ENCODE assay signal across 8 cellular contexts in the genomic region with DNA sequence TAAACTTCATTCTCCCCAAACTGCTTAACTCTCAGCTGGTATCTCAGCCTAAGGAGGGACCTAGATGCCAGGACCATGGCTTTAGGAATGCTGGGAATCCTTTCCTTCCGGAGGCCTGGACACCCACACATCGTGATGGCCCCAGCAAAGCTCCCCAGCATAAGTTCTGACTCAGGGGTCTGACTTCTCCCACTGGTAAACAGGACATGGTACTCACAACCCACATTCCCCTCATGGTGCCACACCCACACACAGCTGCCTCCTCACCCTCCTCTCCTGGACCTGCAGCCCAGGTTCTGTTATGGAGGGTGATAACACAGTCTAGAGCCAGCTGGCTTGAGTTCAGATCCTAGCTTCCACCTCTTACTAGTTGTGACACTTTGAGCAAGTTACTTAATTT. TPM values are rescaled to one million over a fixed set of nuclear protein-coding genes. Genes with fewer than 3 reads are reported as not detected.
DNase-seq lines count a peak whose midpoint lies in the region; ATAC-seq lines count a peak whose summit lies in the region.

No MANE protein-coding gene starts in this region.

- intact Hi-C loops in activated CD4-positive, alpha-beta T cell treated with anti-CD3 and anti-CD28 coated beads for 36 hours (cut with DNase I, micrococcal nuclease): no loop called here
- intact Hi-C loops in activated T-helper 2 cell treated with anti-CD3 and anti-CD28 coated beads, Interferon-gamma antibody, Interleukin-2, Interleukin-4, amounts not matched to agents 10 μg/mL and 5 μg/mL and 100 μg/mL, durations not matched to agents 14 hours and 24 hours and 36 hours (cut with micrococcal nuclease): no loop called here

- H3K4me3 ChIP-seq in iPS-15b (ENCODE audit: low read depth, low read length): peak overlapping the region; percentile 49
- no peak overlapping the region for H3K4me3 ChIP-seq in H7 (ENCODE audit: insufficient read depth, low read depth, low read length)

- H3K27ac Mint-ChIP-seq in activated CD4-positive, alpha-beta T cell treated with anti-CD3 and anti-CD28 coated beads for 36 hours: peak overlapping the region; percentile 80
- H3K27ac Mint-ChIP-seq in activated T-helper 2 cell treated with anti-CD3 and anti-CD28 coated beads, Interferon-gamma antibody, Interleukin-2, Interleukin-4, amounts not matched to agents 10 μg/mL and 5 μg/mL and 100 μg/mL, durations not matched to agents 14 hours and 24 hours and 36 hours: peak overlapping the region; percentile 58

- peak overlapping the region; percentile 90 for H3K27ac ChIP-seq in substantia nigra (ENCODE audit: low read depth, low read length, poor library complexity, severe bottlenecking)

- H3K4me1 Mint-ChIP-seq in activated CD4-positive, alpha-beta T cell treated with anti-CD3 and anti-CD28 coated beads for 36 hours: peaks cover 32% of the 10 kb centered on the region
- peaks cover 28% of the 10 kb centered on the region for H3K4me1 Mint-ChIP-seq in activated T-helper 2 cell treated with anti-CD3 and anti-CD28 coated beads, Interferon-gamma antibody, Interleukin-2, Interleukin-4, amounts not matched to agents 10 μg/mL and 5 μg/mL and 100 μg/mL, durations not matched to agents 14 hours and 24 hours and 36 hours (ENCODE audit: low read depth)

- H3K4me1 ChIP-seq in iPS-15b (ENCODE audit: control insufficient read depth, insufficient read depth, low read length): no peaks in the 10 kb centered on the region

- ATAC-seq in activated CD4-positive, alpha-beta T cell treated with anti-CD3 and anti-CD28 coated beads for 36 hours: no peak
- no peak for ATAC-seq in HG02571 (IDR thresholded peaks at IDR 0.05; ENCODE audit: unreplicated experiment)

- no peaks in the 10 kb centered on the region for H3K27me3 Mint-ChIP-seq in activated CD4-positive, alpha-beta T cell treated with anti-CD3 and anti-CD28 coated beads for 36 hours
- no peaks in the 10 kb centered on the region for H3K27me3 Mint-ChIP-seq in activated T-helper 2 cell treated with anti-CD3 and anti-CD28 coated beads, Interferon-gamma antibody, Interleukin-2, Interleukin-4, amounts not matched to agents 10 μg/mL and 5 μg/mL and 100 μg/mL, durations not matched to agents 14 hours and 24 hours and 36 hours (ENCODE audit: low read depth)

- H3K4me3 Mint-ChIP-seq in activated CD4-positive, alpha-beta T cell treated with anti-CD3 and anti-CD28 coated beads for 36 hours: peak overlapping the region; percentile 86
- peak overlapping the region; percentile 75 for H3K4me3 Mint-ChIP-seq in activated T-helper 2 cell treated with anti-CD3 and anti-CD28 coated beads, Interferon-gamma antibody, Interleukin-2, Interleukin-4, amounts not matched to agents 10 μg/mL and 5 μg/mL and 100 μg/mL, durations not matched to agents 14 hours and 24 hours and 36 hours (ENCODE audit: low read depth)

- H3K36me3 ChIP-seq in iPS-15b (ENCODE audit: control insufficient read depth, insufficient read depth, low read length) (no peaks in the 10 kb centered on the region), H7 (replicated peaks; ENCODE audit: control insufficient read depth, insufficient read depth, low read length) (no peaks in the 10 kb centered on the region)

- peaks cover 10% of the 10 kb centered on the region for H3K36me3 Mint-ChIP-seq in activated CD4-positive, alpha-beta T cell treated with anti-CD3 and anti-CD28 coated beads for 36 hours (ENCODE audit: low read depth)
- peaks cover 12% of the 10 kb centered on the region for H3K36me3 Mint-ChIP-seq in activated T-helper 2 cell treated with anti-CD3 and anti-CD28 coated beads, Interferon-gamma antibody, Interleukin-2, Interleukin-4, amounts not matched to agents 10 μg/mL and 5 μg/mL and 100 μg/mL, durations not matched to agents 14 hours and 24 hours and 36 hours (ENCODE audit: low read depth)

- H3K9me3 Mint-ChIP-seq in activated CD4-positive, alpha-beta T cell treated with anti-CD3 and anti-CD28 coated beads for 36 hours (ENCODE audit: low read depth): no peaks in the 10 kb centered on the region
- H3K9me3 Mint-ChIP-seq in activated T-helper 2 cell treated with anti-CD3 and anti-CD28 coated beads, Interferon-gamma antibody, Interleukin-2, Interleukin-4, amounts not matched to agents 10 μg/mL and 5 μg/mL and 100 μg/mL, durations not matched to agents 14 hours and 24 hours and 36 hours: no peaks in the 10 kb centered on the region

- CTCF ChIA-PET in activated CD4-positive, alpha-beta T cell treated with anti-CD3 and anti-CD28 coated beads for 36 hours (lab: Charles Lee): interaction anchor here (0.6 to 8.5 kb wide), 12 partner anchors 11 to 143 kb away, joined by 3 to 61 read pairs (median 5); a partner anchor contains a TSS

- H3K9ac ChIP-seq in iPS-15b (ENCODE audit: low read depth, low read length): no peak overlapping the region

- POLR2A ChIA-PET in activated CD4-positive, alpha-beta T cell treated with anti-CD3 and anti-CD28 coated beads for 36 hours (lab: Charles Lee): interaction anchor here (0.6 to 3.5 kb wide), 2 partner anchors 16 to 255 kb away, joined by 3 to 25 read pairs; a partner anchor contains a TSS

- DNase-seq in activated CD4-positive, alpha-beta T cell treated with anti-CD3 and anti-CD28 coated beads for 36 hours: no peak
- DNase-seq in activated CD4-positive, alpha-beta T cell treated with anti-CD3 and anti-CD28 coated beads for 1 hour: no peak
- no peak for DNase-seq in activated T-helper 2 cell treated with anti-CD3 and anti-CD28 coated beads, Interferon-gamma antibody, Interleukin-2, Interleukin-4, amounts not matched to agents 10 μg/mL and 5 μg/mL and 100 μg/mL, durations not matched to agents 14 hours and 24 hours and 36 hours (ENCODE audit: low spot score)
- DNase-seq in substantia nigra (lab: John Stamatoyannopoulos, UW): no peak
- no peak for DNase-seq in NCI-H82 treated with DMSO at 0.1 percent for 48 hours (lab: John Stamatoyannopoulos, UW; ENCODE audit: unreplicated experiment)
- DNase-seq in H7: no peak

- H3K27me3 ChIP-seq in iPS-15b (ENCODE audit: control insufficient read depth, insufficient read depth, low read length) (peaks cover 48% of the 10 kb centered on the region), H7 (ENCODE audit: control insufficient read depth, insufficient read depth, low read length) (peaks cover 50% of the 10 kb centered on the region)

- H3K9me3 ChIP-seq in iPS-15b (ENCODE audit: control insufficient read depth, insufficient read depth, low read length): no peaks in the 10 kb centered on the region

RNA-seq across cellular contexts. Expression of a gene that starts 0.7 kb away (rescaled TPM):
- total RNA-seq in activated CD4-positive, alpha-beta T cell treated with anti-CD3 and anti-CD28 coated beads for 36 hours: 1 to 10 TPM; 3.8 to 5.6 TPM
- total RNA-seq in activated T-helper 2 cell treated with anti-CD3 and anti-CD28 coated beads, Interferon-gamma antibody, Interleukin-2, Interleukin-4, amounts not matched to agents 10 μg/mL and 5 μg/mL and 100 μg/mL, durations not matched to agents 14 hours and 24 hours and 36 hours: 4.8 and 5.0 TPM in 2 replicates
- total RNA-seq in H7 (2014; rRNA removed; shearing (Covaris generic)): 0.17 and 2.0 TPM in 2 replicates

RNA-seq across cellular contexts. Expression of a gene that starts 12.9 kb away (rescaled TPM):
- 1 to 10 TPM; 6.6 to 8.3 TPM for total RNA-seq in activated CD4-positive, alpha-beta T cell treated with anti-CD3 and anti-CD28 coated beads for 36 hours
- 9.9 and 11.3 TPM in 2 replicates for total RNA-seq in activated T-helper 2 cell treated with anti-CD3 and anti-CD28 coated beads, Interferon-gamma antibody, Interleukin-2, Interleukin-4, amounts not matched to agents 10 μg/mL and 5 μg/mL and 100 μg/mL, durations not matched to agents 14 hours and 24 hours and 36 hours
- 0.37 TPM in 1 of 2 replicates, not detected in the other for total RNA-seq in H7 (2014; rRNA removed; shearing (Covaris generic))

RNA-seq across cellular contexts. Expression of a gene that starts 14.9 kb away (rescaled TPM):
- total RNA-seq in activated CD4-positive, alpha-beta T cell treated with anti-CD3 and anti-CD28 coated beads for 36 hours: 100 to 1,000 TPM; 166 to 169 TPM
- 156 and 190 TPM in 2 replicates for total RNA-seq in activated T-helper 2 cell treated with anti-CD3 and anti-CD28 coated beads, Interferon-gamma antibody, Interleukin-2, Interleukin-4, amounts not matched to agents 10 μg/mL and 5 μg/mL and 100 μg/mL, durations not matched to agents 14 hours and 24 hours and 36 hours
- total RNA-seq in H7 (2014; rRNA removed; shearing (Covaris generic)): 8.1 and 12.0 TPM in 2 replicates

RNA-seq across cellular contexts. Expression of a gene that starts 15.2 kb away (rescaled TPM):
- 10 to 100 TPM; 53.0 to 80.5 TPM for total RNA-seq in activated CD4-positive, alpha-beta T cell treated with anti-CD3 and anti-CD28 coated beads for 36 hours
- 60.0 and 60.3 TPM in 2 replicates for total RNA-seq in activated T-helper 2 cell treated with anti-CD3 and anti-CD28 coated beads, Interferon-gamma antibody, Interleukin-2, Interleukin-4, amounts not matched to agents 10 μg/mL and 5 μg/mL and 100 μg/mL, durations not matched to agents 14 hours and 24 hours and 36 hours
- total RNA-seq in H7 (2014; rRNA removed; shearing (Covaris generic)): 5.5 and 6.8 TPM in 2 replicates

RNA-seq across cellular contexts. Expression of a gene that starts 28.2 kb away (rescaled TPM):
- 100 to 1,000 TPM; 145 to 161 TPM for total RNA-seq in activated CD4-positive, alpha-beta T cell treated with anti-CD3 and anti-CD28 coated beads for 36 hours
- 158 and 164 TPM in 2 replicates for total RNA-seq in activated T-helper 2 cell treated with anti-CD3 and anti-CD28 coated beads, Interferon-gamma antibody, Interleukin-2, Interleukin-4, amounts not matched to agents 10 μg/mL and 5 μg/mL and 100 μg/mL, durations not matched to agents 14 hours and 24 hours and 36 hours
- total RNA-seq in H7 (2014; rRNA removed; shearing (Covaris generic)): 30.1 TPM in 2 replicates

Comparison
In these comparisons a context has a peak if more than half of its experiments do, and no peak if none do; other contexts are left out.
1. RNA of a gene that starts 14.9 kb away (total RNA-seq): 166 to 169 TPM in activated CD4-positive, alpha-beta T cell treated with anti-CD3 and anti-CD28 coated beads for 36 hours and 156 to 190 TPM in activated T-helper 2 cell treated with anti-CD3 and anti-CD28 coated beads, Interferon-gamma antibody, Interleukin-2, Interleukin-4, amounts not matched to agents 10 μg/mL and 5 μg/mL and 100 μg/mL, durations not matched to agents 14 hours and 24 hours and 36 hours; 8.1 to 12.0 TPM in H7; every median in the first group is over 10 times any median in the second.